In genomic region chr5:54120473-54120872, GRCh38 we compare ENCODE assay signal across 17 cellular contexts.
"Had no signal": no experiment of that assay in that cellular context is flagged by ENCODE, and none has a peak within 500 bp of the region (broad histone marks: within the 10 kb centered on the region; RNA-seq: fewer than 3 reads in every experiment).

No MANE protein-coding gene starts in this region.

- H3K9me3 ChIP-seq: esophagus squamous epithelium, heart left ventricle, neutrophil, psoas muscle, right lobe of liver had no signal

- ATAC-seq: effector memory CD8-positive, alpha-beta T cell; heart left ventricle; left colon; naive thymus-derived CD8-positive, alpha-beta T cell; psoas muscle; right lobe of liver; stimulated activated naive B cell treated with anti-CD40 and anti-IgM and Interleukin-4, amounts not matched to agents 10 μg/mL and 1 μg/mL and 100 μg/mL, for 72 hours; stimulated activated naive CD8-positive, alpha-beta T cell treated with anti-CD3 and anti-CD28 coated beads, Interleukin-15, amount 100 ng/mL, for 72 hours had no signal

- H3K4me3 ChIP-seq: esophagus squamous epithelium, heart left ventricle, psoas muscle, right lobe of liver, skin epidermis had no signal

- DNase-seq: effector memory CD8-positive, alpha-beta T cell; esophagus squamous epithelium; foreskin melanocyte; heart left ventricle; left colon; mesendoderm; naive thymus-derived CD8-positive, alpha-beta T cell; psoas muscle; retina; right lobe of liver; stimulated activated CD4-positive, alpha-beta T cell treated with anti-CD3 and anti-CD28 coated beads, Interleukin-2, amount 100 ng/mL, for 24 hours; stimulated activated CD4-positive, alpha-beta T cell treated with anti-CD3 and anti-CD28 coated beads, Interleukin-4, amount 100 ng/mL, for 4 hours; stimulated activated naive B cell treated with anti-CD40 and anti-IgM and Interleukin-4, amounts not matched to agents 10 μg/mL and 1 μg/mL and 100 μg/mL, for 72 hours; stimulated activated naive CD8-positive, alpha-beta T cell treated with anti-CD3 and anti-CD28 coated beads, Interleukin-15, amount 100 ng/mL, for 72 hours; substantia nigra had no signal

- H3K27me3 ChIP-seq: esophagus squamous epithelium, heart left ventricle, neutrophil, right lobe of liver had no signal

- H3K27ac ChIP-seq: esophagus squamous epithelium, heart left ventricle, neutrophil, psoas muscle, right lobe of liver, skin epidermis had no signal

- H3K4me1 ChIP-seq: esophagus squamous epithelium, psoas muscle, right lobe of liver had no signal

- H3K36me3 ChIP-seq: esophagus squamous epithelium, heart left ventricle, neutrophil, right lobe of liver had no signal
